In genomic region chr16:75042423-75043174, GRCh38 we compare ENCODE assay signal across 15 cellular contexts. TPM values are rescaled to one million over a fixed set of nuclear protein-coding genes. Genes with fewer than 3 reads are reported as not detected.
DNase-seq lines count a peak whose midpoint lies in the region; ATAC-seq, FAIRE-seq and TF ChIP-seq lines count a peak whose summit lies in the region.
"Had no signal": no experiment of that assay in that cellular context is flagged by ENCODE, and none has a peak within 500 bp of the region (broad histone marks: within the 10 kb centered on the region; RNA-seq: fewer than 3 reads in every experiment).

No MANE protein-coding gene starts in this region.

- peak; percentile 91 for FAIRE-seq in endometrium (lab: Jason Lieb, UNC)

- no peaks in the 10 kb centered on the region for H3K9me3 Mint-ChIP-seq in immature natural killer cell

- no peak overlapping the region for H3K27ac Mint-ChIP-seq in immature natural killer cell

- peak overlapping the region; percentile 53 to 68 for H3K27ac ChIP-seq in thoracic aorta
- H3K27ac ChIP-seq: 22Rv1, suprapubic skin had no signal

- peaks cover 0 to 2% (median 2%) of the 10 kb centered on the region in 3 donors for H3K27me3 Mint-ChIP-seq in immature natural killer cell (ENCODE audit: low read depth in 3 of 3)

- peaks cover 8% of the 10 kb centered on the region for H3K9me3 ChIP-seq in thoracic aorta
- H3K9me3 ChIP-seq: suprapubic skin had no signal

- peaks cover 0 to 22% of the 10 kb centered on the region in 2 donors for H3K4me1 Mint-ChIP-seq in immature natural killer cell

- H3K36me3 Mint-ChIP-seq in immature natural killer cell, result peaks cover 0 to 3% (median 0%) of the 10 kb centered on the region in 3 donors

- H3K36me3 ChIP-seq in thoracic aorta, result no peaks in the 10 kb centered on the region
- H3K36me3 ChIP-seq: suprapubic skin had no signal

- no peak overlapping the region for H3K4me3 ChIP-seq in thoracic aorta
- H3K4me3 ChIP-seq: mucosa of descending colon, suprapubic skin had no signal

- no peak overlapping the region for H3K4me3 Mint-ChIP-seq in immature natural killer cell

- no peaks in the 10 kb centered on the region for H3K27me3 ChIP-seq in thoracic aorta (replicated peaks; ENCODE audit: insufficient read depth)
- H3K27me3 ChIP-seq: suprapubic skin had no signal

- DNase-seq in NCI-H1092 treated with DMSO at 0.1 percent for 48 hours (lab: John Stamatoyannopoulos, UW) (peak; percentile 35), NCI-H1092 (lab: John Stamatoyannopoulos, UW) (no peak), KG1 (lab: John Stamatoyannopoulos, UW) (peak; percentile 71), thoracic aorta (ENCODE audit: low spot score) (no peak), HuH-7 (ENCODE audit: low spot score) (no peak), immature natural killer cell (no peak)
- DNase-seq: activated T-cell treated with anti-CD3 and anti-CD28 coated beads for 4 hours; central memory CD4-positive, alpha-beta T cell; mucosa of descending colon; NCI-H2081 had no signal

- ATAC-seq in thoracic aorta (ENCODE audit: insufficient number of reproducible peaks, low FRiP score, low read depth) (no peak), HG03439 (IDR thresholded peaks at IDR 0.05; ENCODE audit: unreplicated experiment) (no peak)
- ATAC-seq: mucosa of descending colon, SK-N-SH treated with all-trans-retinoic acid at 6 μM for 48 hours had no signal

- TF ChIP-seq CTCF in thoracic aorta (IDR thresholded peaks at IDR 0.05), result no peak

- peaks cover 31 to 45% of the 10 kb centered on the region in 2 donors for H3K4me1 ChIP-seq in thoracic aorta (ENCODE audit: control insufficient read depth in 1 of 2, low read depth in 2 of 2)

RNA-seq across cellular contexts. Expression of gene ZNRF1, which starts 43.8 kb away (rescaled TPM):
- total RNA-seq in thoracic aorta, result 10 to 100 TPM; 16.9 to 27.1 TPM
- polyA plus RNA-seq in immature natural killer cell, result 1 to 10 TPM in 1 of 3 donors, under 1 TPM in 2; 0.21 to 1.3 (median 0.68) TPM

RNA-seq across cellular contexts. Expression of gene WDR59, which starts 57.7 kb away (rescaled TPM):
- 10 to 100 TPM; 28.8 to 36.8 TPM for total RNA-seq in thoracic aorta
- polyA plus RNA-seq in immature natural killer cell, result 10 to 100 TPM in 1 of 3 donors, 1 to 10 TPM in 2; 3.1 to 10.2 (median 6.5) TPM

Comparison
In these comparisons a context has a peak if more than half of its experiments do, and no peak if none do; other contexts are left out.
1. DNase-seq: peak in NCI-H1092 treated with DMSO at 0.1 percent for 48 hours (single experiment) and KG1 (single experiment); none in NCI-H1092 (single experiment), thoracic aorta (single experiment), HuH-7 (single experiment) and immature natural killer cell (0 of 3).